In genomic region chr14:34806257-34806656, GRCh38 we compare ENCODE assay signal across 27 cellular contexts.
"Had no signal": no experiment of that assay in that cellular context is flagged by ENCODE, and none has a peak within 500 bp of the region (broad histone marks: within the 10 kb centered on the region; RNA-seq: fewer than 3 reads in every experiment).

No MANE protein-coding gene starts in this region.

- H3K4me3 ChIP-seq: neural progenitor cell, psoas muscle, right lobe of liver, sigmoid colon, stomach, thoracic aorta, thyroid gland, tibial nerve, upper lobe of left lung, vagina had no signal

- FAIRE-seq: small intestine, urothelium cell line had no signal

- ATAC-seq: natural killer cell; psoas muscle; right cardiac atrium; right lobe of liver; stimulated activated effector memory CD8-positive, alpha-beta T cell treated with anti-CD3 and anti-CD28 coated beads, Interleukin-12 subunit alpha, Interleukin-12 subunit beta, amount 100 ng/mL, for 72 hours; stimulated activated naive B cell treated with anti-CD40 and anti-IgM and Interleukin-4, amounts not matched to agents 10 μg/mL and 1 μg/mL and 100 μg/mL, for 72 hours had no signal

- H3K4me3 Mint-ChIP-seq: natural killer cell; nephron; neural progenitor cell; stimulated activated effector memory CD8-positive, alpha-beta T cell treated with anti-CD3 and anti-CD28 coated beads, Interleukin-12 subunit alpha, Interleukin-12 subunit beta, amount 100 ng/mL, for 72 hours; stimulated activated naive B cell treated with anti-CD40 and anti-IgM and Interleukin-4, amounts not matched to agents 10 μg/mL and 1 μg/mL and 100 μg/mL, for 72 hours; stimulated activated naive CD8-positive, alpha-beta T cell treated with anti-CD3 and anti-CD28 coated beads, Interleukin-15, Interleukin-2, amounts not matched to agents 100 ng/mL and 50 ng/mL, for 24 hours had no signal

- H3K9me3 ChIP-seq: psoas muscle, right lobe of liver, sigmoid colon, stomach, thoracic aorta, thyroid gland, tibial nerve, upper lobe of left lung, vagina had no signal

- H3K4me2 ChIP-seq: neural progenitor cell had no signal

- H3K27ac ChIP-seq: neural progenitor cell, parathyroid adenoma, psoas muscle, right lobe of liver, sigmoid colon, stomach, thoracic aorta, thyroid gland, tibial nerve, upper lobe of left lung, vagina had no signal

- DNase-seq: natural killer cell; posterior cingulate gyrus; psoas muscle; right cardiac atrium; right lobe of liver; sigmoid colon; small intestine; stimulated activated CD4-positive, alpha-beta T cell treated with anti-CD3 and anti-CD28 coated beads, Interleukin-15, amount 100 ng/mL, for 24 hours; stimulated activated CD4-positive, alpha-beta T cell treated with anti-CD3 and anti-CD28 coated beads, Interleukin-2, amount 100 ng/mL, for 24 hours; stimulated activated CD4-positive, alpha-beta T cell treated with anti-CD3 and anti-CD28 coated beads, Interleukin-2, amount 100 ng/mL, for 48 hours; stimulated activated CD4-positive, alpha-beta T cell treated with anti-CD3 and anti-CD28 coated beads, Interleukin-4, amount 100 ng/mL, for 24 hours; stimulated activated naive B cell treated with anti-CD40 and anti-IgM and Interleukin-4, amounts not matched to agents 10 μg/mL and 1 μg/mL and 100 μg/mL, for 72 hours; stimulated activated naive CD4-positive, alpha-beta T cell treated with Interleukin-2 at 50 U/mL for 16 hours; stomach; thyroid gland; trophoblast cell had no signal

- H3K27ac Mint-ChIP-seq: nephron; neural progenitor cell; stimulated activated effector memory CD8-positive, alpha-beta T cell treated with anti-CD3 and anti-CD28 coated beads, Interleukin-12 subunit alpha, Interleukin-12 subunit beta, amount 100 ng/mL, for 72 hours; stimulated activated naive B cell treated with anti-CD40 and anti-IgM and Interleukin-4, amounts not matched to agents 10 μg/mL and 1 μg/mL and 100 μg/mL, for 72 hours; stimulated activated naive CD8-positive, alpha-beta T cell treated with anti-CD3 and anti-CD28 coated beads, Interleukin-15, Interleukin-2, amounts not matched to agents 100 ng/mL and 50 ng/mL, for 24 hours had no signal

- H3K9ac ChIP-seq: neural progenitor cell, parathyroid adenoma had no signal

- H3K4me1 ChIP-seq: neural progenitor cell, parathyroid adenoma, psoas muscle, right lobe of liver, sigmoid colon, stomach, thyroid gland, tibial nerve, upper lobe of left lung, vagina had no signal

- H3K79me2 ChIP-seq: parathyroid adenoma had no signal

- H3K27me3 ChIP-seq: neural progenitor cell, right lobe of liver, sigmoid colon, stomach, thyroid gland, tibial nerve, upper lobe of left lung, vagina had no signal

- H3K27me3 Mint-ChIP-seq: progenitor cell of endocrine pancreas; stimulated activated naive B cell treated with anti-CD40 and anti-IgM and Interleukin-4, amounts not matched to agents 10 μg/mL and 1 μg/mL and 100 μg/mL, for 72 hours; stimulated activated naive CD8-positive, alpha-beta T cell treated with anti-CD3 and anti-CD28 coated beads, Interleukin-15, Interleukin-2, amounts not matched to agents 100 ng/mL and 50 ng/mL, for 24 hours had no signal

- H3K4me1 Mint-ChIP-seq: nephron, neural progenitor cell had no signal

- H2AFZ ChIP-seq: neural progenitor cell, parathyroid adenoma had no signal

- H3K9me3 Mint-ChIP-seq: natural killer cell, nephron had no signal
